ENCODE assay signal across 8 cellular contexts in the genomic region with DNA sequence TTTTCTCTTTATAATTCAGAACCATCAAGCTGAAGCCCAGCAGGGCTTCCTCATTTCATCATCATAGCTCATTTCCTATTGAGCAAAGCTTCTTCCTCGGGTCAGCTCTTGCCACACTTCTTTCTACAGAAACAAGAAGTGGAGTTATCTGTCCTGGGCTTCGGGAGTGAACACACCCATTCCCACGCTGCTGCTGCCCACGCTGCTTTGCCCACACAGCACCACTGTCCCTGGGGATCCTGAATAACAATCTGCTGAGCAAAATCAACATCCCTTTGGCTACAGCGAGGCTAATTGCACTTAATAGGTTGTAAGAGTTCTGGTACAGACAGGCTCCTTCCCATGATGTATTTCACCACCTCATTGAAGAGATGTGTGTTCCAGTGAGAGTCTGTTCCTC. TPM values are rescaled to one million over a fixed set of nuclear protein-coding genes. Genes with fewer than 3 reads are reported as not detected.
DNase-seq lines count a peak whose midpoint lies in the region; ATAC-seq and TF ChIP-seq lines count a peak whose summit lies in the region.
"Had no signal": no experiment of that assay in that cellular context is flagged by ENCODE, and none has a peak within 500 bp of the region (broad histone marks: within the 10 kb centered on the region; RNA-seq: fewer than 3 reads in every experiment).

No MANE protein-coding gene starts in this region.

- POLR2A ChIA-PET in activated CD8-positive, alpha-beta T cell treated with anti-CD3 and anti-CD28 coated beads, Interleukin-2, amount 10 ng/mL, durations not matched to agents 7 days and 5 days (lab: Charles Lee), result interaction anchor here (1.2 to 2.0 kb wide), 3 partner anchors 11 to 119 kb away, joined by 3 to 6 read pairs (median 3); a partner anchor contains a TSS

- peak; percentile 81 for ATAC-seq in Right ventricle myocardium inferior
- ATAC-seq in GM21619 (IDR thresholded peaks at IDR 0.05; ENCODE audit: unreplicated experiment), result no peak
- ATAC-seq in activated CD8-positive, alpha-beta T cell treated with anti-CD3 and anti-CD28 coated beads, Interleukin-2, amount 10 ng/mL, durations not matched to agents 7 days and 5 days, result no peak

- 20% methylated on average over 5 of the region's 5 CpGs for whole genome bisulfite sequencing in smooth muscle cell (ENCODE audit: low lambda C conversion rate)

- no peak overlapping the region for H3K4me3 ChIP-seq in smooth muscle cell

- TF ChIP-seq CTCF in smooth muscle cell (IDR thresholded peaks at IDR 0.05; ENCODE audit: borderline replicate concordance, insufficient read depth, poor library complexity, severe bottlenecking), result no peak

- no peaks in the 10 kb centered on the region for H3K27me3 ChIP-seq in smooth muscle cell (ENCODE audit: low read depth)

- peak overlapping the region; percentile 80 for H2AFZ ChIP-seq in smooth muscle cell (ENCODE audit: low read depth)

- H3K4me2 ChIP-seq in smooth muscle cell, result peak overlapping the region; percentile 64

- H3K36me3 Mint-ChIP-seq in activated CD8-positive, alpha-beta T cell treated with anti-CD3 and anti-CD28 coated beads, Interleukin-2, amount 10 ng/mL, durations not matched to agents 7 days and 5 days (ENCODE audit: low read depth), result peaks cover 5% of the 10 kb centered on the region

- no peak overlapping the region for H3K9ac ChIP-seq in smooth muscle cell (ENCODE audit: low read depth)

- H3K4me3 Mint-ChIP-seq in activated CD8-positive, alpha-beta T cell treated with anti-CD3 and anti-CD28 coated beads, Interleukin-2, amount 10 ng/mL, durations not matched to agents 7 days and 5 days, result no peak overlapping the region

- no peaks in the 10 kb centered on the region for H3K9me3 ChIP-seq in smooth muscle cell (replicated peaks; ENCODE audit: low read depth)

- H3K9me3 Mint-ChIP-seq in activated CD8-positive, alpha-beta T cell treated with anti-CD3 and anti-CD28 coated beads, Interleukin-2, amount 10 ng/mL, durations not matched to agents 7 days and 5 days (ENCODE audit: insufficient read depth), result peaks cover 2% of the 10 kb centered on the region

- no peaks in the 10 kb centered on the region for H4K20me1 ChIP-seq in smooth muscle cell (ENCODE audit: low read depth)

- H3K27me3 Mint-ChIP-seq in activated CD8-positive, alpha-beta T cell treated with anti-CD3 and anti-CD28 coated beads, Interleukin-2, amount 10 ng/mL, durations not matched to agents 7 days and 5 days (ENCODE audit: low read depth), result no peaks in the 10 kb centered on the region

- H3K4me1 ChIP-seq in smooth muscle cell (ENCODE audit: low read depth), result peaks cover 4% of the 10 kb centered on the region

- H3K79me2 ChIP-seq in smooth muscle cell (ENCODE audit: low read depth), result no peaks in the 10 kb centered on the region

- H3K36me3 ChIP-seq in smooth muscle cell (ENCODE audit: low read depth), result no peaks in the 10 kb centered on the region

- H3K4me1 Mint-ChIP-seq in activated CD8-positive, alpha-beta T cell treated with anti-CD3 and anti-CD28 coated beads, Interleukin-2, amount 10 ng/mL, durations not matched to agents 7 days and 5 days (ENCODE audit: low read depth), result peaks cover 29% of the 10 kb centered on the region

- no peak overlapping the region for H3K27ac Mint-ChIP-seq in activated CD8-positive, alpha-beta T cell treated with anti-CD3 and anti-CD28 coated beads, Interleukin-2, amount 10 ng/mL, durations not matched to agents 7 days and 5 days

- no peaks in the 10 kb centered on the region for H3F3A ChIP-seq in smooth muscle cell (ENCODE audit: low read depth)

- intact Hi-C loops in Right ventricle myocardium inferior (cut with DNase I), result loop anchor here (10.0 kb wide), 1 partner anchor 154 kb away; no protein-coding TSS in a partner anchor

- CTCF ChIA-PET in activated CD8-positive, alpha-beta T cell treated with anti-CD3 and anti-CD28 coated beads, Interleukin-2, amount 10 ng/mL, durations not matched to agents 7 days and 5 days (lab: Charles Lee), result interaction anchor here (1.8 to 8.9 kb wide), 2 partner anchors 9 to 80 kb away, joined by 5 to 211 read pairs; no protein-coding TSS in a partner anchor

- H3K27ac ChIP-seq in smooth muscle cell (ENCODE audit: low read depth), result no peak overlapping the region

- DNase-seq in HS-5 (ENCODE audit: low read depth) (peak; percentile 54), SIG-M5 treated with dmso at 0.1 percent for 504 hours (lab: John Stamatoyannopoulos, UW; ENCODE audit: unreplicated experiment) (peak; percentile 99), Right ventricle myocardium inferior (ENCODE audit: missing footprints) (peak; percentile 87), smooth muscle cell (lab: John Stamatoyannopoulos, UW; ENCODE audit: unreplicated experiment) (no peak)
- no peak for DNase-seq in stimulated activated CD4-positive, alpha-beta T cell treated with anti-CD3 and anti-CD28 coated beads, Interleukin-4, amount 100 ng/mL, for 4 hours
- DNase-seq in activated CD8-positive, alpha-beta T cell treated with anti-CD3 and anti-CD28 coated beads, Interleukin-2, amount 10 ng/mL, durations not matched to agents 7 days and 5 days, result no peak
- DNase-seq: activated naive CD4-positive, alpha-beta T cell treated with Interleukin-2 at 50 U/mL for 16 hours had no signal

RNA-seq across cellular contexts. Expression of a gene that starts 23.7 kb away (rescaled TPM):
- total RNA-seq in Right ventricle myocardium inferior (1.9 TPM), smooth muscle cell (0.63 and 4.6 TPM in 2 replicates)
- polyA plus RNA-seq in smooth muscle cell, result 4.4 and 6.5 TPM in 2 replicates
- total RNA-seq in activated CD8-positive, alpha-beta T cell treated with anti-CD3 and anti-CD28 coated beads, Interleukin-2, amount 10 ng/mL, durations not matched to agents 7 days and 5 days, result 1 to 10 TPM; 4.6 to 5.6 TPM

RNA-seq across cellular contexts. Expression of a gene that starts 23.8 kb away (rescaled TPM):
- 15.0 TPM for total RNA-seq in Right ventricle myocardium inferior
- 27.6 and 54.1 TPM in 2 replicates for total RNA-seq in smooth muscle cell
- polyA plus RNA-seq in smooth muscle cell, result 34.6 and 44.5 TPM in 2 replicates
- total RNA-seq in activated CD8-positive, alpha-beta T cell treated with anti-CD3 and anti-CD28 coated beads, Interleukin-2, amount 10 ng/mL, durations not matched to agents 7 days and 5 days, result 10 to 100 TPM; 41.5 to 42.1 TPM

RNA-seq across cellular contexts. Expression of a gene that starts 48.9 kb away (rescaled TPM):
- total RNA-seq in Right ventricle myocardium inferior, result 3.1 TPM
- total RNA-seq in smooth muscle cell, result 0.45 TPM in 1 of 2 replicates, not detected in the other
- not detected in 2 replicates for polyA plus RNA-seq in smooth muscle cell
- total RNA-seq in activated CD8-positive, alpha-beta T cell treated with anti-CD3 and anti-CD28 coated beads, Interleukin-2, amount 10 ng/mL, durations not matched to agents 7 days and 5 days, result 10 to 100 TPM; 37.5 to 39.9 TPM

RNA-seq across cellular contexts. Expression of a gene that starts 51.3 kb away (rescaled TPM):
- 45.4 TPM for total RNA-seq in Right ventricle myocardium inferior
- 48.4 and 98.4 TPM in 2 replicates for total RNA-seq in smooth muscle cell
- 20.6 and 22.1 TPM in 2 replicates for polyA plus RNA-seq in smooth muscle cell
- total RNA-seq in activated CD8-positive, alpha-beta T cell treated with anti-CD3 and anti-CD28 coated beads, Interleukin-2, amount 10 ng/mL, durations not matched to agents 7 days and 5 days, result 100 to 1,000 TPM in 1 of 2 experiments, 10 to 100 TPM in 1; 84.7 to 104 TPM

Comparison
In these comparisons a context has a peak if more than half of its experiments do, and no peak if none do; other contexts are left out.
1. DNase-seq: peak in HS-5 (single experiment), SIG-M5 treated with dmso at 0.1 percent for 504 hours (single experiment) and Right ventricle myocardium inferior (single experiment); none in smooth muscle cell (single experiment), stimulated activated CD4-positive, alpha-beta T cell treated with anti-CD3 and anti-CD28 coated beads, Interleukin-4, amount 100 ng/mL, for 4 hours (0 of 2) and activated CD8-positive, alpha-beta T cell treated with anti-CD3 and anti-CD28 coated beads, Interleukin-2, amount 10 ng/mL, durations not matched to agents 7 days and 5 days (single experiment).